In the genomic region with DNA sequence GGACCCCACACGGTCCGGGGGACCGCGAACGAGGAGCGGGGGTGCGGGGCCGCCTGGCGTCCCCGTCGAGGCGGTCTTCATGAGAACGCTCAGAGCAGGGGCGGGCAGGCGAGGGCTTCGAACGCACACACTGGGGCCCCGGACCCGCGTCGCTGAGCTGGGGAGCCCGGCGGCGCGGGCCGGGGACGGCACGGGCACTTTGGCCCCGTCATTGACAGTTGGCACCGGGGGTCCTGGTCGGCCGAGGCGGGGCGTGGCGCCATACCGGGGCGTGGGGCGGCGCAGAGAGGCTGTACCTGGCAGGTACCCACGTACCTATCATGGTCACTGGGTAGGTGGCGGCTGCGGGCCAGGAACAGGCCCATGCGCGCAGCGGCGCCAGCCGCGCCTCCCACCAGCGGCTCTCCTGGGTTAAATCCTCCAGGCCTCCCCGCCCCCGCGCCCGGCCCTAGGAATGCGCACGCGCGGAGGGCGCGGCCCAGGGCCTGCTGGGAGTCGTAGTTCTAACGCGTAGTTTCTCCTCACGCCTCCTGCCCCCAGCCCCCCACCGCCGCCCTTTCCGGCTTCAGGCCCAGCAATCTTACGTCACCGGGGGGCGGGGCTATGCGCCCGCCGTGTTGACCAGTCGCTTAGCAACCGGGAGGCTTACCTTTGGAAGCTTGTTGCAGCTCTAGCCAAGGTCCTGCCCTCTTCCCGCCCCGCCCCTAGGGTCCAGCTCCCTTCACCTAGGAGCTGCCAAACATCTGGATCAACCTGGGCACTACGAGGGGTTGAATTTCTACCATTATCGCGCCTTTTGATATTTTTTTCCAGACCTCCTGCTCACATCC, we compare ENCODE assay signal across 1 cellular context.
TF ChIP-seq lines count a peak whose summit lies in the region.

Gene PACRG (plus strand): TSS at position 628 of the 830 bp plus-strand sequence.
Gene PRKN (minus strand): TSS at position 420 of the 830 bp plus-strand sequence.

TF ChIP-seq in WTC11, 78 proteins besides CTCF, POLR2A, EP300 and RAD21 (continued from another document and continues in another):
- TF ChIP-seq ZNF423 (CRISPR knock-in tag; IDR thresholded peaks at IDR 0.05), result no peak
- TF ChIP-seq ZNF317 (CRISPR knock-in tag; IDR thresholded peaks at IDR 0.05; ENCODE audit: borderline replicate concordance, low read depth), result no peak
- TF ChIP-seq ZNF532 (CRISPR knock-in tag; IDR thresholded peaks at IDR 0.05; ENCODE audit: borderline replicate concordance), result no peak
- TF ChIP-seq SOX15 (CRISPR knock-in tag; IDR thresholded peaks at IDR 0.05), result no peak
- no peak for TF ChIP-seq NFE2L1 (CRISPR knock-in tag; IDR thresholded peaks at IDR 0.05)
- peak; percentile 66; the same call in 1 of the 2 replicates for TF ChIP-seq CREM (CRISPR knock-in tag; IDR thresholded peaks at IDR 0.05)
- TF ChIP-seq PRRX2 (CRISPR knock-in tag; IDR thresholded peaks at IDR 0.05), result no peak
- TF ChIP-seq AR (CRISPR knock-in tag; IDR thresholded peaks at IDR 0.05), result no peak
- TF ChIP-seq TCF7 (CRISPR knock-in tag; IDR thresholded peaks at IDR 0.05; ENCODE audit: low read depth), result no peak
- no peak for TF ChIP-seq MLX (CRISPR knock-in tag; IDR thresholded peaks at IDR 0.05)
- no peak for TF ChIP-seq TEAD4 (CRISPR knock-in tag; IDR thresholded peaks at IDR 0.05)
- TF ChIP-seq ZNF138 (CRISPR knock-in tag; conservative IDR thresholded peaks at IDR 0.05), result 0 out of 2 replicates have a peak, but pooled peaks have one; percentile 29
- TF ChIP-seq ZNF416 (CRISPR knock-in tag; IDR thresholded peaks at IDR 0.05), result no peak
- TF ChIP-seq, protein P1, sequence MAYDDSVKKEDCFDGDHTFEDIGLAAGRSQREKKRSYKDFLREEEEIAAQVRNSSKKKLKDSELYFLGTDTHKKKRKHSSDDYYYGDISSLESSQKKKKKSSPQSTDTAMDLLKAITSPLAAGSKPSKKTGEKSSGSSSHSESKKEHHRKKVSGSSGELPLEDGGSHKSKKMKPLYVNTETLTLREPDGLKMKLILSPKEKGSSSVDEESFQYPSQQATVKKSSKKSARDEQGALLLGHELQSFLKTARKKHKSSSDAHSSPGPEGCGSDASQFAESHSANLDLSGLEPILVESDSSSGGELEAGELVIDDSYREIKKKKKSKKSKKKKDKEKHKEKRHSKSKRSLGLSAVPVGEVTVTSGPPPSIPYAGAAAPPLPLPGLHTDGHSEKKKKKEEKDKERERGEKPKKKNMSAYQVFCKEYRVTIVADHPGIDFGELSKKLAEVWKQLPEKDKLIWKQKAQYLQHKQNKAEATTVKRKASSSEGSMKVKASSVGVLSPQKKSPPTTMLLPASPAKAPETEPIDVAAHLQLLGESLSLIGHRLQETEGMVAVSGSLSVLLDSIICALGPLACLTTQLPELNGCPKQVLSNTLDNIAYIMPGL (CRISPR knock-in tag; IDR thresholded peaks at IDR 0.05), result peak; percentile 84; the same call in 1 of the 2 replicates
- TF ChIP-seq TEAD1 (CRISPR knock-in tag; IDR thresholded peaks at IDR 0.05), result peak; percentile 78
- TF ChIP-seq NR1H2 (CRISPR knock-in tag; IDR thresholded peaks at IDR 0.05), result no peak
- TF ChIP-seq ETV6 (CRISPR knock-in tag; IDR thresholded peaks at IDR 0.05), result peak; percentile 16
- peak; percentile 86; the same call in 1 of the 2 replicates for TF ChIP-seq ARID4B (CRISPR knock-in tag; IDR thresholded peaks at IDR 0.05; ENCODE audit: borderline replicate concordance)
- TF ChIP-seq, protein P2, sequence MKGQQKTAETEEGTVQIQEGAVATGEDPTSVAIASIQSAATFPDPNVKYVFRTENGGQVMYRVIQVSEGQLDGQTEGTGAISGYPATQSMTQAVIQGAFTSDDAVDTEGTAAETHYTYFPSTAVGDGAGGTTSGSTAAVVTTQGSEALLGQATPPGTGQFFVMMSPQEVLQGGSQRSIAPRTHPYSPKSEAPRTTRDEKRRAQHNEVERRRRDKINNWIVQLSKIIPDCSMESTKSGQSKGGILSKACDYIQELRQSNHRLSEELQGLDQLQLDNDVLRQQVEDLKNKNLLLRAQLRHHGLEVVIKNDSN (CRISPR knock-in tag; IDR thresholded peaks at IDR 0.05), result no peak
- TF ChIP-seq, protein P3, sequence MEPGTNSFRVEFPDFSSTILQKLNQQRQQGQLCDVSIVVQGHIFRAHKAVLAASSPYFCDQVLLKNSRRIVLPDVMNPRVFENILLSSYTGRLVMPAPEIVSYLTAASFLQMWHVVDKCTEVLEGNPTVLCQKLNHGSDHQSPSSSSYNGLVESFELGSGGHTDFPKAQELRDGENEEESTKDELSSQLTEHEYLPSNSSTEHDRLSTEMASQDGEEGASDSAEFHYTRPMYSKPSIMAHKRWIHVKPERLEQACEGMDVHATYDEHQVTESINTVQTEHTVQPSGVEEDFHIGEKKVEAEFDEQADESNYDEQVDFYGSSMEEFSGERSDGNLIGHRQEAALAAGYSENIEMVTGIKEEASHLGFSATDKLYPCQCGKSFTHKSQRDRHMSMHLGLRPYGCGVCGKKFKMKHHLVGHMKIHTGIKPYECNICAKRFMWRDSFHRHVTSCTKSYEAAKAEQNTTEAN (CRISPR knock-in tag; IDR thresholded peaks at IDR 0.05), result no peak
- TF ChIP-seq RORB (CRISPR knock-in tag; IDR thresholded peaks at IDR 0.05), result no peak
- no peak for TF ChIP-seq EMX1 (CRISPR knock-in tag; IDR thresholded peaks at IDR 0.05)
- TF ChIP-seq ATF6 (CRISPR knock-in tag; IDR thresholded peaks at IDR 0.05), result no peak
- no peak for TF ChIP-seq NFATC4 (CRISPR knock-in tag; IDR thresholded peaks at IDR 0.05)
- no peak for TF ChIP-seq CDX4 (CRISPR knock-in tag; IDR thresholded peaks at IDR 0.05; ENCODE audit: borderline replicate concordance)
- TF ChIP-seq SMAD3 (CRISPR knock-in tag; IDR thresholded peaks at IDR 0.05; ENCODE audit: borderline replicate concordance), result no peak
- no peak for TF ChIP-seq GRHL2 (CRISPR knock-in tag; IDR thresholded peaks at IDR 0.05; ENCODE audit: insufficient replicate concordance, severe bottlenecking)
- TF ChIP-seq, protein P4, sequence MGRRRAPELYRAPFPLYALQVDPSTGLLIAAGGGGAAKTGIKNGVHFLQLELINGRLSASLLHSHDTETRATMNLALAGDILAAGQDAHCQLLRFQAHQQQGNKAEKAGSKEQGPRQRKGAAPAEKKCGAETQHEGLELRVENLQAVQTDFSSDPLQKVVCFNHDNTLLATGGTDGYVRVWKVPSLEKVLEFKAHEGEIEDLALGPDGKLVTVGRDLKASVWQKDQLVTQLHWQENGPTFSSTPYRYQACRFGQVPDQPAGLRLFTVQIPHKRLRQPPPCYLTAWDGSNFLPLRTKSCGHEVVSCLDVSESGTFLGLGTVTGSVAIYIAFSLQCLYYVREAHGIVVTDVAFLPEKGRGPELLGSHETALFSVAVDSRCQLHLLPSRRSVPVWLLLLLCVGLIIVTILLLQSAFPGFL (CRISPR knock-in tag; IDR thresholded peaks at IDR 0.05; ENCODE audit: borderline replicate concordance), result no peak
